Comparison of ENCODE assay signal across 25 cellular contexts in the genomic region with DNA sequence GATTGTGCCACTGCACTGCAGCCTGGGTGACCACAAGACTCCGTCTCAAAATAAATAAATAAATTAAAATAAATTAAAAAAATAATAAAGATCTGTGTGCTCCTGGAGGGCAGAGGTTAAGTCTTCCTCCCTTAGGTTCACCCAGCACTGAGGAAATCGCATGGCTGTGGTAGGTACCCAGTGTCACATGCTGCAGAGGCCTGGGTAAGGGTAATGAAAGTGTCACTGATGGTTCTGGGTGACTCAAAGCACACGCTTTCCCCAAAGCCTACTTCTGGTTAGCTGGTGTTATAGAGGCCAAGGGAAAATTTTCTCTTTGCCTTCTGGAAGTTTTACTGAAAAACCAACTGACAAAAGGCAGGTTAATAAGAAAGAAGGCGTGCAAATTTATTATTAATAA.
"Had no signal": no experiment of that assay in that cellular context is flagged by ENCODE, and none has a peak within 500 bp of the region (broad histone marks: within the 10 kb centered on the region; RNA-seq: fewer than 3 reads in every experiment).

No MANE protein-coding gene starts in this region.

- H3K4me1 ChIP-seq: ascending aorta had no signal

- H3K27ac ChIP-seq: ascending aorta, body of pancreas, KMS-11, SK-N-MC had no signal

- H3K27me3 Mint-ChIP-seq: activated B cell treated with CpG ODN at 0.5 μM for 24 hours, T-cell had no signal

- ATAC-seq: body of pancreas, Right ventricle myocardium inferior, T-cell had no signal

- H3K9me3 ChIP-seq: ascending aorta, body of pancreas had no signal

- H3K9me3 Mint-ChIP-seq: activated B cell treated with CpG ODN at 0.5 μM for 24 hours; activated T-cell treated with anti-CD3 and anti-CD28 coated beads, Interleukin-2, amount 50 U/mL, for 4 hours; T-cell had no signal

- DNase-seq: activated B cell treated with CpG ODN at 0.5 μM for 24 hours; activated CD4-positive, alpha-beta T cell treated with anti-CD3 and anti-CD28 coated beads for 1 hour; activated CD4-positive, alpha-beta T cell treated with anti-CD3 and anti-CD28 coated beads, Interleukin-2, amount 50 U/mL, for 1 hour; activated CD8-positive, alpha-beta memory T cell treated with anti-CD3 and anti-CD28 coated beads for 24 hours; activated naive CD4-positive, alpha-beta T cell treated with anti-CD3 and anti-CD28 coated beads, Interleukin-2, amount 50 U/mL, for 16 hours; activated T-cell treated with anti-CD3 and anti-CD28 coated beads, Interleukin-2, amount 50 U/mL, for 4 hours; amniotic stem cell; body of pancreas; central memory CD4-positive, alpha-beta T cell; NCI-H1092; NCI-H1417 treated with DMSO at 0.1 percent for 48 hours; NCI-H1694; NCI-H2029; NCI-H2107; NCI-H2171 treated with DMSO at 0.1 percent for 48 hours; NCI-H345; NCI-H510A; NCI-H526 treated with DMSO at 0.1 percent for 48 hours; RPMI8226; T1000 had no signal

- H3K4me1 Mint-ChIP-seq: activated B cell treated with CpG ODN at 0.5 μM for 24 hours had no signal

- H3K36me3 ChIP-seq: ascending aorta had no signal

- H3K27me3 ChIP-seq: ascending aorta, body of pancreas had no signal

- H3K4me3 ChIP-seq: ascending aorta, body of pancreas, SK-N-MC had no signal

- H3K36me3 Mint-ChIP-seq: T-cell had no signal

- H3K4me3 Mint-ChIP-seq: activated B cell treated with CpG ODN at 0.5 μM for 24 hours; activated T-cell treated with anti-CD3 and anti-CD28 coated beads, Interleukin-2, amount 50 U/mL, for 4 hours; T-cell had no signal

- H3K27ac Mint-ChIP-seq: activated B cell treated with CpG ODN at 0.5 μM for 24 hours, T-cell had no signal
